8 cellular contexts compared by ENCODE assay signal in genomic region chr4:73069338-73070071, GRCh38. TPM values are rescaled to one million over a fixed set of nuclear protein-coding genes. Genes with fewer than 3 reads are reported as not detected.
DNase-seq lines count a peak whose midpoint lies in the region; ATAC-seq, FAIRE-seq and TF ChIP-seq lines count a peak whose summit lies in the region.

Gene COX18, minus strand, starts transcription at chr4:73069716. Its CDS starts 67 bp downstream, at chr4:73069649.

- H3K27ac ChIP-seq in adrenal gland = peak within 1 kb of the TSS; percentile 95 to 100 (median 97)
- peak within 1 kb of the TSS; percentile 92 for H3K27ac ChIP-seq in trophoblast cell (ENCODE audit: low read depth, low read length)
- peak within 1 kb of the TSS; percentile 92 to 99 (median 97) for H3K27ac ChIP-seq in transverse colon

- H3K27me3 ChIP-seq in adrenal gland = no peaks in the 10 kb centered on the region
- H3K27me3 ChIP-seq in trophoblast cell (ENCODE audit: insufficient read depth, low read length) = no peaks in the 10 kb centered on the region
- no peaks in the 10 kb centered on the region for H3K27me3 ChIP-seq in transverse colon

- peak within 1 kb of the TSS; percentile 72 for H4K8ac ChIP-seq in trophoblast cell (ENCODE audit: low read depth, low read length)

- peak within 1 kb of the TSS; percentile 35 for H3K4ac ChIP-seq in trophoblast cell (ENCODE audit: low read depth, low read length)

- peak within 1 kb of the TSS; percentile 60 for H2BK5ac ChIP-seq in trophoblast cell (ENCODE audit: low read depth, low read length, poor library complexity)

- H2BK12ac ChIP-seq in trophoblast cell (ENCODE audit: low read length) = no peak within 1 kb of the TSS

- H3K79me1 ChIP-seq in trophoblast cell (ENCODE audit: low read length) = peaks cover 4% of the 10 kb centered on the region

- peak; percentile 84 for ATAC-seq in HG02852 (IDR thresholded peaks at IDR 0.05; ENCODE audit: unreplicated experiment)

- peak within 1 kb of the TSS; percentile 68 for H3K14ac ChIP-seq in trophoblast cell (ENCODE audit: low read length)

- peak within 1 kb of the TSS; percentile 66 for H4K12ac ChIP-seq in trophoblast cell (ENCODE audit: low read depth, low read length)

- 0% methylated on average over 17 to 62 of the region's 62 CpGs for WGBS in adrenal gland, 4 donors
- no CpG with 5 or more reads among the region's 62 CpGs for WGBS in trophoblast cell (ENCODE audit: extremely low coverage, insufficient coverage, insufficient read length)
- whole genome bisulfite sequencing in transverse colon (ENCODE audit: low coverage in 1 of 2), 2 donors = 0% methylated on average over 22 of the region's 62 CpGs; no CpG with 5 or more reads in 1 of the 2 donors

- H2BK120ac ChIP-seq in trophoblast cell (ENCODE audit: insufficient read depth, low read length, poor library complexity) = peak within 1 kb of the TSS; percentile 54

- DNase-seq in GM12892 (ENCODE audit: insufficient read length) (peak; percentile 58), NCI-H146 (lab: John Stamatoyannopoulos, UW) (peak; percentile 99), T-helper 1 cell (peak; percentile 91 to 98 (median 92)), adrenal gland (peak; percentile 97 to 99 (median 98)), cardiac septum (ENCODE audit: low spot score) (peak; percentile 99), trophoblast cell (peak; percentile 99 to 100), transverse colon (peak; percentile 98)

- intact Hi-C loops in adrenal gland (cut with DNase I) = loop anchor here (10.0 kb wide), 2 partner anchors 185 to 195 kb away; partner anchors contain the start of gene ANKRD17 (in 1 of the 2)
- intact Hi-C loops in cardiac septum (cut with DNase I) = loop anchor here (1.0 kb wide), 1 partner anchor 190 kb away; no protein-coding TSS in a partner anchor
- intact Hi-C loops in transverse colon (cut with DNase I; ENCODE audit: low total_unique reads) = loop anchor here (1.0 kb wide), 1 partner anchor 189 kb away; the partner anchor contains the start of gene ANKRD17

- TF ChIP-seq CTCF in adrenal gland (IDR thresholded peaks at IDR 0.05) (peak in 2 of 6 experiments; percentile 27), transverse colon (IDR thresholded peaks at IDR 0.05) (peak in 3 of 5 experiments; percentile 9 to 32 (median 12))

- H3K4me2 ChIP-seq in trophoblast cell (ENCODE audit: low read length) = peak within 1 kb of the TSS; percentile 82

- H3K9ac ChIP-seq in trophoblast cell (ENCODE audit: low read length) = peak within 1 kb of the TSS; percentile 98

- H3K36me3 ChIP-seq in adrenal gland (replicated peaks in 1 of 2) = no peaks in the 10 kb centered on the region
- no peaks in the 10 kb centered on the region for H3K36me3 ChIP-seq in trophoblast cell (ENCODE audit: control insufficient read depth in 1 of 2, insufficient read depth in 2 of 2, low read length in 2 of 2)
- H3K36me3 ChIP-seq in transverse colon = peaks cover 0 to 10% (median 0%) of the 10 kb centered on the region in 4 donors

- in situ Hi-C loops in transverse colon (cut with MboI; ENCODE audit: low pct_ligation_motif_present in 1 of 4, low pct_unique_long_range_greater_than_20kb in 1 of 4, low sequenced_read_pairs in 3 of 4) = loop anchor here in 3 of 4 donors (10.0 to 25.0 kb wide), 2 partner anchors 185 to 193 kb away; partner anchors contain the start of gene ANKRD17 (in 3 of the 3)

- H3K4me1 ChIP-seq in adrenal gland (replicated peaks in 1 of 2) (peaks cover 7 to 15% of the 10 kb centered on the region in 2 donors), trophoblast cell (ENCODE audit: control insufficient read depth in 1 of 2, insufficient read depth in 2 of 2, low read length in 2 of 2) (no peaks in the 10 kb centered on the region), transverse colon (peaks cover 0 to 32% (median 3%) of the 10 kb centered on the region in 4 donors)

- peak within 1 kb of the TSS; percentile 31 for H2AK5ac ChIP-seq in trophoblast cell (ENCODE audit: low read length)

- H3K23ac ChIP-seq in trophoblast cell (ENCODE audit: low read length) = peak within 1 kb of the TSS; percentile 50

- TF ChIP-seq EP300 in transverse colon (IDR thresholded peaks at IDR 0.05; ENCODE audit: low read depth) = no peak

- H3K18ac ChIP-seq in trophoblast cell (ENCODE audit: low read length) = peak within 1 kb of the TSS; percentile 74

- H3K4me3 ChIP-seq in adrenal gland (peak within 1 kb of the TSS; percentile 62 to 92 (median 84)), trophoblast cell (ENCODE audit: low read depth, low read length) (peak within 1 kb of the TSS; percentile 95), transverse colon (peak within 1 kb of the TSS; percentile 55 to 88 (median 74))

- H3K79me2 ChIP-seq in trophoblast cell (ENCODE audit: control insufficient read depth, insufficient read depth, low read length, poor library complexity) = peaks cover 4% of the 10 kb centered on the region

- peak; percentile 100 for FAIRE-seq in GM12892 (lab: Jason Lieb, UNC)

- peak within 1 kb of the TSS; percentile 46 for H4K91ac ChIP-seq in trophoblast cell (ENCODE audit: low read depth, low read length)

- H3K9me3 ChIP-seq in adrenal gland (replicated peaks in 1 of 3) (no peaks in the 10 kb centered on the region), trophoblast cell (ENCODE audit: insufficient read depth, low read depth, low read length) (no peaks in the 10 kb centered on the region), transverse colon (no peaks in the 10 kb centered on the region)

- TF ChIP-seq POLR2A in GM12892 (IDR thresholded peaks at IDR 0.05; ENCODE audit: low read depth, low read length) = peak; percentile 95
- peak; percentile 87 to 98 for TF ChIP-seq POLR2A in adrenal gland (IDR thresholded peaks at IDR 0.05)
- TF ChIP-seq POLR2A in transverse colon (IDR thresholded peaks at IDR 0.05) = peak; percentile 96

- H2AFZ ChIP-seq in trophoblast cell (ENCODE audit: insufficient read depth, low read length, poor library complexity) = peak within 1 kb of the TSS; percentile 74

RNA-seq across cellular contexts. Expression of gene COX18, which starts in this region (rescaled TPM):
- 15.2 TPM for polyA plus RNA-seq in GM12892 (2012; ENCODE audit: missing spikeins)
- total RNA-seq in adrenal gland (10 to 100 TPM; 25.3 to 59.5 (median 34.6) TPM), cardiac septum (15.9 TPM), transverse colon (10 to 100 TPM; 10.9 to 20.1 (median 18.4) TPM)
- 10 to 100 TPM in 2 of 3 donors, 1 to 10 TPM in 1; 8.3 to 27.2 (median 13.7) TPM for polyA plus RNA-seq in adrenal gland
- polyA plus RNA-seq in trophoblast cell (2013) = 9.3 and 9.8 TPM in 2 replicates

Comparison
In these comparisons a context has a peak if more than half of its experiments do, and no peak if none do; other contexts are left out.
1. Peak in every context shown above with its lines: DNase-seq, ATAC-seq, H3K4me3 ChIP-seq and H3K27ac ChIP-seq.